In the genomic region with DNA sequence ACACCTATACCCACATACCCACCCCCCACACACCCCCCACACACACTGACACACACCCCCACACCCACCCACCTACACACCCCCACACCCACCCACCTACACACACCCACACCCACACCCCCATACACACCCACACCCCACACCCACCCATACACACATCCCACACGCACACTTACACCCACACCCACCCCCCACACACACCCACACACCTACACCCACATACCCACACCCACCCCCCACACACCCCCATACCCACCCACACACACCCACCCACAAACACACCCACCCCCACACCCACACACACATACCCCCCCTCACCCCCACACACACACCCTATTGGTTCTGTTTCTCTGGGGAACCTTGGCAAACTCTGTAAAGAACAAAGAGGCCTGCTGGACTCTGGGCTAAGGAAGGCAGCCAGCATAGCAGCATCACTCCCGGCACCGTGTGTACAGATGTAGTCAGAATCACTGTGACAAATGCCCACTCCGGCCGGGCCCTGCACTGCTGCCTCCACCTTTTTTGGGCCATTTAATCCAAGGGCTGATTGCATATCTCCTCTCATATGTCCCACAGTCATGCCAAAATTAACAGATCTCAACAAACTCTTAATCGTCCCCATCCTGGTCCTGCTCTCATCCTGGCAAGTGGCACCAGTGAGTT, we compare ENCODE assay signal across 1 cellular context.
TF ChIP-seq lines count a peak whose summit lies in the region.

No MANE protein-coding gene starts in this region.

TF ChIP-seq in WTC11, 78 proteins besides CTCF, POLR2A, EP300 and RAD21 (continued from another document):
- TF ChIP-seq, protein P1, sequence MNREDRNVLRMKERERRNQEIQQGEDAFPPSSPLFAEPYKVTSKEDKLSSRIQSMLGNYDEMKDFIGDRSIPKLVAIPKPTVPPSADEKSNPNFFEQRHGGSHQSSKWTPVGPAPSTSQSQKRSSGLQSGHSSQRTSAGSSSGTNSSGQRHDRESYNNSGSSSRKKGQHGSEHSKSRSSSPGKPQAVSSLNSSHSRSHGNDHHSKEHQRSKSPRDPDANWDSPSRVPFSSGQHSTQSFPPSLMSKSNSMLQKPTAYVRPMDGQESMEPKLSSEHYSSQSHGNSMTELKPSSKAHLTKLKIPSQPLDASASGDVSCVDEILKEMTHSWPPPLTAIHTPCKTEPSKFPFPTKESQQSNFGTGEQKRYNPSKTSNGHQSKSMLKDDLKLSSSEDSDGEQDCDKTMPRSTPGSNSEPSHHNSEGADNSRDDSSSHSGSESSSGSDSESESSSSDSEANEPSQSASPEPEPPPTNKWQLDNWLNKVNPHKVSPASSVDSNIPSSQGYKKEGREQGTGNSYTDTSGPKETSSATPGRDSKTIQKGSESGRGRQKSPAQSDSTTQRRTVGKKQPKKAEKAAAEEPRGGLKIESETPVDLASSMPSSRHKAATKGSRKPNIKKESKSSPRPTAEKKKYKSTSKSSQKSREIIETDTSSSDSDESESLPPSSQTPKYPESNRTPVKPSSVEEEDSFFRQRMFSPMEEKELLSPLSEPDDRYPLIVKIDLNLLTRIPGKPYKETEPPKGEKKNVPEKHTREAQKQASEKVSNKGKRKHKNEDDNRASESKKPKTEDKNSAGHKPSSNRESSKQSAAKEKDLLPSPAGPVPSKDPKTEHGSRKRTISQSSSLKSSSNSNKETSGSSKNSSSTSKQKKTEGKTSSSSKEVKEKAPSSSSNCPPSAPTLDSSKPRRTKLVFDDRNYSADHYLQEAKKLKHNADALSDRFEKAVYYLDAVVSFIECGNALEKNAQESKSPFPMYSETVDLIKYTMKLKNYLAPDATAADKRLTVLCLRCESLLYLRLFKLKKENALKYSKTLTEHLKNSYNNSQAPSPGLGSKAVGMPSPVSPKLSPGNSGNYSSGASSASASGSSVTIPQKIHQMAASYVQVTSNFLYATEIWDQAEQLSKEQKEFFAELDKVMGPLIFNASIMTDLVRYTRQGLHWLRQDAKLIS (CRISPR knock-in tag; IDR thresholded peaks at IDR 0.05; ENCODE audit: borderline replicate concordance): no peak
- TF ChIP-seq FOXP1 (CRISPR knock-in tag; IDR thresholded peaks at IDR 0.05; ENCODE audit: borderline replicate concordance): no peak
- no peak for TF ChIP-seq HMGA2 (CRISPR knock-in tag; IDR thresholded peaks at IDR 0.05)
- no peak for TF ChIP-seq RORB (CRISPR knock-in tag; IDR thresholded peaks at IDR 0.05)
- no peak for TF ChIP-seq MYBL2 (CRISPR knock-in tag; IDR thresholded peaks at IDR 0.05)
- TF ChIP-seq GABPB1 (CRISPR knock-in tag; IDR thresholded peaks at IDR 0.05): no peak
- no peak for TF ChIP-seq TEAD1 (CRISPR knock-in tag; IDR thresholded peaks at IDR 0.05)
- no peak for TF ChIP-seq ZNF121 (CRISPR knock-in tag; IDR thresholded peaks at IDR 0.05)
- TF ChIP-seq KAT7 (CRISPR knock-in tag; IDR thresholded peaks at IDR 0.05; ENCODE audit: borderline replicate concordance): no peak
- TF ChIP-seq, protein P2, sequence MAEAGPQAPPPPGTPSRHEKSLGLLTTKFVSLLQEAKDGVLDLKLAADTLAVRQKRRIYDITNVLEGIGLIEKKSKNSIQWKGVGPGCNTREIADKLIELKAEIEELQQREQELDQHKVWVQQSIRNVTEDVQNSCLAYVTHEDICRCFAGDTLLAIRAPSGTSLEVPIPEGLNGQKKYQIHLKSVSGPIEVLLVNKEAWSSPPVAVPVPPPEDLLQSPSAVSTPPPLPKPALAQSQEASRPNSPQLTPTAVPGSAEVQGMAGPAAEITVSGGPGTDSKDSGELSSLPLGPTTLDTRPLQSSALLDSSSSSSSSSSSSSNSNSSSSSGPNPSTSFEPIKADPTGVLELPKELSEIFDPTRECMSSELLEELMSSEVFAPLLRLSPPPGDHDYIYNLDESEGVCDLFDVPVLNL (CRISPR knock-in tag; IDR thresholded peaks at IDR 0.05; ENCODE audit: borderline replicate concordance, low read depth): no peak
TF ChIP-seq in WTC11: peak in this region for 0.
